Comparison of ENCODE assay signal across 14 cellular contexts in genomic region chr3:189908646-189909045, GRCh38.
DNase-seq lines count a peak whose midpoint lies in the region; ATAC-seq and TF ChIP-seq lines count a peak whose summit lies in the region.
"Had no signal": no experiment of that assay in that cellular context is flagged by ENCODE, and none has a peak within 500 bp of the region (broad histone marks: within the 10 kb centered on the region; RNA-seq: fewer than 3 reads in every experiment).

No MANE protein-coding gene starts in this region.

- no peaks in the 10 kb centered on the region for H3K36me3 ChIP-seq in IMR-90 (ENCODE audit: control insufficient read depth, insufficient read depth, low read length)

- H3K9me3 ChIP-seq in AG04450 (ENCODE audit: control insufficient read depth, insufficient read depth, low read length) (no peaks in the 10 kb centered on the region), IMR-90 (ENCODE audit: control insufficient read depth, insufficient read depth, low read length) (no peaks in the 10 kb centered on the region)

- no peak overlapping the region for H2AK9ac ChIP-seq in IMR-90 (replicated peaks; ENCODE audit: low read depth, low read length, poor library complexity)

- TF ChIP-seq CTCF in AG04450 (IDR thresholded peaks at IDR 0.05; ENCODE audit: low read depth, low read length), result no peak
- no peak for TF ChIP-seq CTCF in IMR-90 (conservative IDR thresholded peaks at IDR 0.05; ENCODE audit: low read depth, low read length)
- no peak for TF ChIP-seq CTCF in GM10266 (IDR thresholded peaks at IDR 0.05; ENCODE audit: control insufficient read depth, insufficient read depth, low read depth, missing control alignments)

- TF ChIP-seq POLR2A in IMR-90 (IDR thresholded peaks at IDR 0.05; ENCODE audit: low read depth, low read length), result no peak

- H3K4ac ChIP-seq in IMR-90 (ENCODE audit: low read depth, low read length), result peak overlapping the region; percentile 81; the same call in 1 of the 2 replicates

- peak; percentile 83 for ATAC-seq in IMR-90 (ENCODE audit: low read depth)
- no peak for ATAC-seq in HG03342 (IDR thresholded peaks at IDR 0.05; ENCODE audit: unreplicated experiment)
- ATAC-seq in GM19023 (IDR thresholded peaks at IDR 0.05; ENCODE audit: unreplicated experiment), result no peak

- no peaks in the 10 kb centered on the region for H3K79me1 ChIP-seq in IMR-90 (ENCODE audit: low read depth in 1 of 2, low read length in 2 of 2)

- H3K9ac ChIP-seq in IMR-90 (ENCODE audit: low read depth, low read length), result no peak overlapping the region
- H3K9ac ChIP-seq: parathyroid adenoma had no signal

- no peak overlapping the region for H4K5ac ChIP-seq in IMR-90 (ENCODE audit: low read depth, low read length)

- H3K27ac ChIP-seq in AG04450 (ENCODE audit: low read depth, low read length) (no peak overlapping the region), IMR-90 (ENCODE audit: insufficient read depth, low read length) (no peak overlapping the region)
- H3K27ac ChIP-seq: parathyroid adenoma had no signal

- no peaks in the 10 kb centered on the region for H4K20me1 ChIP-seq in IMR-90 (ENCODE audit: insufficient read depth, low read length)

- POLR2A ChIA-PET in AG04450 (lab: Yijun Ruan, JAX), result no interaction called here
- POLR2A ChIA-PET in IMR-90 (lab: Charles Lee; ENCODE audit: unreplicated experiment), result no interaction called here

- no peak overlapping the region for H4K91ac ChIP-seq in IMR-90 (ENCODE audit: insufficient read depth, low read depth, low read length)

- H3K27me3 ChIP-seq in AG04450 (ENCODE audit: control insufficient read depth, insufficient read depth, low read length), result no peaks in the 10 kb centered on the region
- H3K27me3 ChIP-seq in IMR-90 (ENCODE audit: control insufficient read depth, insufficient read depth, low read length), result no peaks in the 10 kb centered on the region

- intact Hi-C loops in IMR-90 (cut with micrococcal nuclease), result no loop called here

- H3K4me3 ChIP-seq in AG04450 (ENCODE audit: low read depth, low read length) (no peak overlapping the region), IMR-90 (ENCODE audit: insufficient read depth, low read depth, low read length) (no peak overlapping the region)

- in situ Hi-C loops in IMR-90 (cut with MboI; ENCODE audit: low sequenced_read_pairs), result no loop called here

- peak; percentile 13 for DNase-seq in AG04450 (ENCODE audit: low read depth, low spot score)
- peak; percentile 72 for DNase-seq in IMR-90
- peak; percentile 46 for DNase-seq in astrocyte of the hippocampus (ENCODE audit: low read depth, low spot score)
- peak; percentile 60 for DNase-seq in islet precursor cell
- DNase-seq in activated CD8-positive, alpha-beta memory T cell treated with anti-CD3 and anti-CD28 coated beads, Interleukin-2, amount 50 U/mL, for 4 hours, result no peak
- no peak for DNase-seq in GM10266 (ENCODE audit: extremely low spot score)
- DNase-seq: activated naive CD8-positive, alpha-beta T cell treated with anti-CD3 and anti-CD28 coated beads for 36 hours; GDM1; head of caudate nucleus; MV-4-11; NCI-H2227 treated with DMSO at 0.1 percent for 48 hours had no signal

- CTCF ChIA-PET in AG04450 (lab: Charles Lee) (no interaction called here), IMR-90 (lab: Yijun Ruan, JAX) (interaction anchor here (0.6 kb wide), 1 partner anchor 75 kb away, joined by 12 read pairs; no protein-coding TSS in a partner anchor)

- peaks cover 1% of the 10 kb centered on the region; the same call in 1 of the 2 replicates for H3K4me1 ChIP-seq in IMR-90 (ENCODE audit: control insufficient read depth, insufficient read depth, low read length)
- H3K4me1 ChIP-seq: parathyroid adenoma had no signal

- peak overlapping the region; percentile 84; the same call in 1 of the 2 replicates for H2BK120ac ChIP-seq in IMR-90 (ENCODE audit: low read depth, low read length)

- no TSS peak for BruUV-seq in IMR-90 (replicated peaks; lab: Mats Ljungman, UMichigan)

- no peak overlapping the region; the same call in 1 of the 2 replicates for H3K4me2 ChIP-seq in IMR-90 (ENCODE audit: low read depth, low read length)

- H3K9me1 ChIP-seq in IMR-90 (ENCODE audit: insufficient read depth, low read length), result peaks cover 2% of the 10 kb centered on the region; the same call in 1 of the 2 replicates

- dilution Hi-C loops in IMR-90 (cut with HindIII; ENCODE audit: low sequenced_read_pairs, unreplicated experiment), result no loop called here

- no peak overlapping the region for H2AK5ac ChIP-seq in IMR-90 (ENCODE audit: low read depth, low read length)

- H2BK15ac ChIP-seq in IMR-90 (ENCODE audit: low read depth, low read length), result no peak overlapping the region; the same call in 2 of the 3 replicates

- H3K14ac ChIP-seq in IMR-90 (replicated peaks; ENCODE audit: low read depth, low read length), result peak overlapping the region; percentile 79

- H2AFZ ChIP-seq in IMR-90 (replicated peaks; ENCODE audit: low read length, poor library complexity), result no peak overlapping the region
- H2AFZ ChIP-seq: parathyroid adenoma had no signal

- H2BK5ac ChIP-seq in IMR-90 (ENCODE audit: low read depth, low read length, poor library complexity, severe bottlenecking), result peak overlapping the region; percentile 30

- H4K8ac ChIP-seq in IMR-90 (ENCODE audit: low read depth in 2 of 2, low read length in 2 of 2), result peak overlapping the region; percentile 31 to 39; a peak in 1 of 4 replicates

- no peak overlapping the region; the same call in 1 of the 2 replicates for H3K18ac ChIP-seq in IMR-90 (ENCODE audit: low read depth, low read length)

- TF ChIP-seq RAD21 in IMR-90 (IDR thresholded peaks at IDR 0.05; ENCODE audit: low read length), result no peak

- peak overlapping the region; percentile 90 for H2BK20ac ChIP-seq in IMR-90 (ENCODE audit: low read depth, low read length)

- no peak overlapping the region for H3K56ac ChIP-seq in IMR-90 (ENCODE audit: extremely low read depth, insufficient read depth, low read length)

- H3K23ac ChIP-seq in IMR-90 (ENCODE audit: low read depth, low read length), result no peak overlapping the region

TF ChIP-seq in IMR-90, 13 proteins besides CTCF, POLR2A, EP300 and RAD21:
- no peak for TF ChIP-seq SMC3 (IDR thresholded peaks at IDR 0.05; ENCODE audit: low read depth, low read length)
- TF ChIP-seq RFX5 (IDR thresholded peaks at IDR 0.05; ENCODE audit: low read depth, low read length), result no peak
- TF ChIP-seq MAZ (IDR thresholded peaks at IDR 0.05; ENCODE audit: borderline replicate concordance, low read depth, low read length), result no peak
- TF ChIP-seq RCOR1 (IDR thresholded peaks at IDR 0.05; ENCODE audit: insufficient replicate concordance, low read length), result no peak
- TF ChIP-seq FOS (IDR thresholded peaks at IDR 0.05; ENCODE audit: low read depth, low read length), result no peak
- TF ChIP-seq MXI1 (IDR thresholded peaks at IDR 0.05; ENCODE audit: borderline replicate concordance, low read depth, low read length), result no peak
- TF ChIP-seq BHLHE40 (IDR thresholded peaks at IDR 0.05; ENCODE audit: low read depth, low read length), result no peak
- TF ChIP-seq ELK1 (IDR thresholded peaks at IDR 0.05; ENCODE audit: borderline replicate concordance, low read depth, low read length), result no peak
- no peak for TF ChIP-seq USF2 (IDR thresholded peaks at IDR 0.05; ENCODE audit: low read depth, low read length)
- no peak for TF ChIP-seq CHD1 (IDR thresholded peaks at IDR 0.05; ENCODE audit: low read depth, low read length)
- no peak for TF ChIP-seq MAFK (IDR thresholded peaks at IDR 0.05; ENCODE audit: low read depth, low read length)
- TF ChIP-seq NFE2L2 (IDR thresholded peaks at IDR 0.05; ENCODE audit: low read depth, low read length), result no peak
- no peak for TF ChIP-seq CEBPB (IDR thresholded peaks at IDR 0.05; ENCODE audit: low read depth, low read length)

Comparison
In these comparisons a context has a peak if more than half of its experiments do, and no peak if none do; other contexts are left out.
1. DNase-seq: peak in AG04450 (single experiment), IMR-90 (single experiment), astrocyte of the hippocampus (single experiment) and islet precursor cell (single experiment); none in activated CD8-positive, alpha-beta memory T cell treated with anti-CD3 and anti-CD28 coated beads, Interleukin-2, amount 50 U/mL, for 4 hours (single experiment) and GM10266 (single experiment).